In the genomic region with DNA sequence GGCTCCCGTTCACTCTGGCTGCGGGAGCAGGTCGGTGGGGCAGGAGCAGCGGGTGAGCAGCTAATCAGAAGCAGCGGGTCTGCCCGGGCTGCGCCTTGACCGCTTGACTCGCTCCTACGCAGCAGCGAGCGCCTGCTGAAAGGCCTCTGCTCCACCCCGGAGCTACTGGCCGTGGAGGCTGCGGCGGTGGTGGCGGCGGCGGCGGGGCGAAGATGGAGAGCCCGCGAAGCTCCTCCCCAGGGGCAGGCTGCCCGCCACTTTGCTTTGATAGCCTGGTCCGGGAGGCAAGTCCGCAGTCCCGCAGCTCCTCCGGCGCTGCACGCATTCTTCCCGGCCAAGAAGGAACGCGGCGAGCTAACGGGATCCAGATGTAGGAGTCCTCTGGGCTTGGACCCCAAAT, we compare ENCODE assay signal across 12 cellular contexts. TPM values are rescaled to one million over a fixed set of nuclear protein-coding genes. Genes with fewer than 3 reads are reported as not detected.
DNase-seq lines count a peak whose midpoint lies in the region; ATAC-seq and TF ChIP-seq lines count a peak whose summit lies in the region.
"Had no signal": no experiment of that assay in that cellular context is flagged by ENCODE, and none has a peak within 500 bp of the region (broad histone marks: within the 10 kb centered on the region; RNA-seq: fewer than 3 reads in every experiment).

No MANE protein-coding gene starts in this region.

- H3K27ac ChIP-seq in ascending aorta (peak overlapping the region; percentile 35 to 52), transverse colon (peak overlapping the region in 1 of 4 donors; percentile 3), Peyer's patch (no peak overlapping the region)

- peak; percentile 18 for DNase-seq in G401 (ENCODE audit: low spot score)
- no peak for DNase-seq in ascending aorta (ENCODE audit: low spot score in 2 of 2)
- DNase-seq in left ventricle myocardium superior = peak; percentile 57
- DNase-seq in sciatic nerve (ENCODE audit: low spot score) = no peak
- no peak for DNase-seq in activated CD8-positive, alpha-beta T cell treated with anti-CD3 and anti-CD28 coated beads for 36 hours
- no peak for DNase-seq in transverse colon
- no peak for DNase-seq in posterior vena cava (ENCODE audit: low spot score)
- no peak for DNase-seq in Peyer's patch
- DNase-seq: activated CD8-positive, alpha-beta memory T cell treated with anti-CD3 and anti-CD28 coated beads, Interleukin-2, amount 10 ng/mL, durations not matched to agents 7 days and 5 days; COR-L47; stimulated activated CD4-positive, alpha-beta T cell treated with anti-CD3 and anti-CD28 coated beads, Interleukin-4, amount 100 ng/mL, for 4 hours; T-cell had no signal

- peaks cover 14% of the 10 kb centered on the region for H3K27me3 Mint-ChIP-seq in activated CD8-positive, alpha-beta T cell treated with anti-CD3 and anti-CD28 coated beads for 36 hours

- no peak overlapping the region for H3K4me3 Mint-ChIP-seq in activated CD8-positive, alpha-beta T cell treated with anti-CD3 and anti-CD28 coated beads for 36 hours
- H3K4me3 Mint-ChIP-seq: activated CD8-positive, alpha-beta memory T cell treated with anti-CD3 and anti-CD28 coated beads, Interleukin-2, amount 10 ng/mL, durations not matched to agents 7 days and 5 days; T-cell had no signal

- TF ChIP-seq POLR2A in transverse colon (IDR thresholded peaks at IDR 0.05) (no peak), Peyer's patch (IDR thresholded peaks at IDR 0.05) (no peak)

- intact Hi-C loops in ascending aorta (cut with DNase I) (no loop called here), left ventricle myocardium superior (cut with micrococcal nuclease) (no loop called here), sciatic nerve (cut with DNase I) (no loop called here), transverse colon (cut with DNase I; ENCODE audit: low total_unique reads) (no loop called here), posterior vena cava (cut with DNase I) (no loop called here)
- intact Hi-C loops in activated CD8-positive, alpha-beta T cell treated with anti-CD3 and anti-CD28 coated beads for 36 hours (cut with micrococcal nuclease) = no loop called here

- peak overlapping the region; percentile 32 to 47 for H3K4me3 ChIP-seq in ascending aorta
- H3K4me3 ChIP-seq in transverse colon = no peak overlapping the region
- peak overlapping the region in 1 of 4 donors; percentile 14 for H3K4me3 ChIP-seq in Peyer's patch

- H3K36me3 Mint-ChIP-seq in activated CD8-positive, alpha-beta T cell treated with anti-CD3 and anti-CD28 coated beads for 36 hours (ENCODE audit: low read depth) = no peaks in the 10 kb centered on the region
- H3K36me3 Mint-ChIP-seq: activated CD8-positive, alpha-beta memory T cell treated with anti-CD3 and anti-CD28 coated beads, Interleukin-2, amount 10 ng/mL, durations not matched to agents 7 days and 5 days; T-cell had no signal

- H3K27me3 ChIP-seq in ascending aorta (no peaks in the 10 kb centered on the region), transverse colon (no peaks in the 10 kb centered on the region), Peyer's patch (no peaks in the 10 kb centered on the region)

- no peaks in the 10 kb centered on the region for H3K36me3 ChIP-seq in ascending aorta
- H3K36me3 ChIP-seq in transverse colon = no peaks in the 10 kb centered on the region
- H3K36me3 ChIP-seq in Peyer's patch = no peaks in the 10 kb centered on the region

- TF ChIP-seq CTCF in ascending aorta (IDR thresholded peaks at IDR 0.05) (no peak), transverse colon (IDR thresholded peaks at IDR 0.05) (no peak), Peyer's patch (IDR thresholded peaks at IDR 0.05) (no peak)
- TF ChIP-seq CTCF in activated CD8-positive, alpha-beta T cell treated with anti-CD3 and anti-CD28 coated beads for 36 hours (IDR thresholded peaks at IDR 0.05) = no peak

- H3K9me3 ChIP-seq in ascending aorta = no peaks in the 10 kb centered on the region
- no peaks in the 10 kb centered on the region for H3K9me3 ChIP-seq in transverse colon
- H3K9me3 ChIP-seq in Peyer's patch = no peaks in the 10 kb centered on the region

- ATAC-seq in left ventricle myocardium superior (peak; percentile 75), sciatic nerve (peak; percentile 68)
- ATAC-seq in activated CD8-positive, alpha-beta T cell treated with anti-CD3 and anti-CD28 coated beads for 36 hours = no peak
- ATAC-seq: activated CD8-positive, alpha-beta memory T cell treated with anti-CD3 and anti-CD28 coated beads, Interleukin-2, amount 10 ng/mL, durations not matched to agents 7 days and 5 days; T-cell had no signal

- POLR2A ChIA-PET in activated CD8-positive, alpha-beta T cell treated with anti-CD3 and anti-CD28 coated beads for 36 hours (lab: Charles Lee) = no interaction called here

- in situ Hi-C loops in G401 (cut with HindIII; ENCODE audit: low sequenced_read_pairs) (no loop called here), transverse colon (cut with MboI; ENCODE audit: low pct_ligation_motif_present in 1 of 4, low pct_unique_long_range_greater_than_20kb in 1 of 4, low sequenced_read_pairs in 3 of 4) (no loop called here)

- CTCF ChIA-PET in activated CD8-positive, alpha-beta T cell treated with anti-CD3 and anti-CD28 coated beads for 36 hours (lab: Charles Lee) = no interaction called here

- H3K4me1 ChIP-seq in ascending aorta (no peaks in the 10 kb centered on the region), transverse colon (peaks cover 0 to 3% (median 0%) of the 10 kb centered on the region in 4 donors), Peyer's patch (no peaks in the 10 kb centered on the region)

- H3K27ac Mint-ChIP-seq in activated CD8-positive, alpha-beta T cell treated with anti-CD3 and anti-CD28 coated beads for 36 hours = no peak overlapping the region
- H3K27ac Mint-ChIP-seq: activated CD8-positive, alpha-beta memory T cell treated with anti-CD3 and anti-CD28 coated beads, Interleukin-2, amount 10 ng/mL, durations not matched to agents 7 days and 5 days; T-cell had no signal

- WGBS in transverse colon (ENCODE audit: low coverage in 1 of 2), 2 donors = 69% methylated on average over 10 of the region's 35 CpGs; no CpG with 5 or more reads in 1 of the 2 donors

- no peaks in the 10 kb centered on the region for H3K9me3 Mint-ChIP-seq in activated CD8-positive, alpha-beta T cell treated with anti-CD3 and anti-CD28 coated beads for 36 hours
- H3K9me3 Mint-ChIP-seq: T-cell had no signal

- H3K4me1 Mint-ChIP-seq in activated CD8-positive, alpha-beta T cell treated with anti-CD3 and anti-CD28 coated beads for 36 hours (ENCODE audit: low read depth) = no peaks in the 10 kb centered on the region

- TF ChIP-seq EP300 in transverse colon (IDR thresholded peaks at IDR 0.05; ENCODE audit: low read depth) = no peak

RNA-seq across cellular contexts. Expression of gene PJA1, which starts 36.7 kb away (rescaled TPM):
- total RNA-seq in G401 (2014; rRNA removed; shearing (Covaris generic)) = 5.3 and 8.1 TPM in 2 replicates
- 26.9 TPM for total RNA-seq in ascending aorta
- total RNA-seq in left ventricle myocardium superior = 11.7 TPM
- total RNA-seq in sciatic nerve = 47.5 TPM
- 10 to 100 TPM; 21.0 to 22.6 TPM for total RNA-seq in activated CD8-positive, alpha-beta T cell treated with anti-CD3 and anti-CD28 coated beads for 36 hours
- total RNA-seq in transverse colon = 10 to 100 TPM in 1 of 4 donors, 1 to 10 TPM in 3; 2.2 to 31.4 (median 6.9) TPM
- 10 to 100 TPM; 21.8 to 27.5 TPM for total RNA-seq in posterior vena cava
- 10 to 100 TPM in 1 of 4 donors, 1 to 10 TPM in 3; 4.2 to 50.3 (median 6.1) TPM for total RNA-seq in Peyer's patch

Comparison
In these comparisons a context has a peak if more than half of its experiments do, and no peak if none do; other contexts are left out.
1. DNase-seq: peak in G401 (single experiment) and left ventricle myocardium superior (single experiment); none in ascending aorta (0 of 2), sciatic nerve (single experiment), activated CD8-positive, alpha-beta T cell treated with anti-CD3 and anti-CD28 coated beads for 36 hours (single experiment), transverse colon (single experiment), posterior vena cava (single experiment) and Peyer's patch (0 of 3).
2. H3K27ac ChIP-seq: peak in ascending aorta (2 of 2); none in Peyer's patch (0 of 4).
3. H3K4me3 ChIP-seq: peak in ascending aorta (2 of 2); none in transverse colon (0 of 4).